In genomic region chr12:70365648-70366518, GRCh38 we compare ENCODE assay signal across 8 cellular contexts. TPM values are rescaled to one million over a fixed set of nuclear protein-coding genes. Genes with fewer than 3 reads are reported as not detected.
DNase-seq lines count a peak whose midpoint lies in the region; ATAC-seq and TF ChIP-seq lines count a peak whose summit lies in the region.

KCNMB4 (plus strand) TSS chr12:70366290; CDS start chr12:70366735, 445 bp downstream.

- H3K36me3 ChIP-seq in Panc1 (ENCODE audit: control insufficient read depth, insufficient read depth, low read length) (no peaks in the 10 kb centered on the region; the same call in 1 of the 2 replicates), neural progenitor cell (no peaks in the 10 kb centered on the region)

- H3K36me3 Mint-ChIP-seq in activated T-helper 1 cell treated with anti-CD3 and anti-CD28 coated beads, Interleukin-12 subunit alpha, Interleukin-12 subunit beta, Interleukin-2, Interleukin-4 antibody, amounts not matched to agents 30 ng/mL and 10 ng/mL and 1 ng/mL, durations not matched to agents 14 hours and 24 hours and 36 hours (ENCODE audit: low read depth): no peaks in the 10 kb centered on the region
- H3K36me3 Mint-ChIP-seq in neural progenitor cell: peaks cover 3% of the 10 kb centered on the region

- peaks cover 8% of the 10 kb centered on the region for H3F3A ChIP-seq in neural progenitor cell (ENCODE audit: low read depth)

- H3K4me1 ChIP-seq in Panc1 (ENCODE audit: control insufficient read depth, insufficient read depth, low read length) (no peaks in the 10 kb centered on the region), neural progenitor cell (peaks cover 26% of the 10 kb centered on the region)

- H3K27me3 Mint-ChIP-seq in activated T-helper 1 cell treated with anti-CD3 and anti-CD28 coated beads, Interleukin-12 subunit alpha, Interleukin-12 subunit beta, Interleukin-2, Interleukin-4 antibody, amounts not matched to agents 30 ng/mL and 10 ng/mL and 1 ng/mL, durations not matched to agents 14 hours and 24 hours and 36 hours (ENCODE audit: insufficient read depth): peaks cover 44% of the 10 kb centered on the region
- peaks cover 10% of the 10 kb centered on the region for H3K27me3 Mint-ChIP-seq in neural progenitor cell (ENCODE audit: insufficient read depth, low read depth)

- CTCF ChIA-PET in Panc1 (lab: Charles Lee): no interaction called here

- H3K9ac ChIP-seq in neural progenitor cell: no peak within 1 kb of the TSS

- H3K27ac ChIP-seq in Panc1 (ENCODE audit: low read length) (no peak within 1 kb of the TSS), neural progenitor cell (no peak within 1 kb of the TSS)

- no peak; the same call in 1 of the 2 replicates for TF ChIP-seq CTCF in Panc1 (IDR thresholded peaks at IDR 0.05)
- TF ChIP-seq CTCF in fibroblast of the aortic adventitia (IDR thresholded peaks at IDR 0.05; ENCODE audit: insufficient read depth, low read length): no peak
- no peak for TF ChIP-seq CTCF in neural progenitor cell (IDR thresholded peaks at IDR 0.05)

- peak within 1 kb of the TSS; percentile 63 for H3K27ac Mint-ChIP-seq in activated T-helper 1 cell treated with anti-CD3 and anti-CD28 coated beads, Interleukin-12 subunit alpha, Interleukin-12 subunit beta, Interleukin-2, Interleukin-4 antibody, amounts not matched to agents 30 ng/mL and 10 ng/mL and 1 ng/mL, durations not matched to agents 14 hours and 24 hours and 36 hours
- H3K27ac Mint-ChIP-seq in neural progenitor cell: no peak within 1 kb of the TSS

- POLR2A ChIA-PET in Panc1 (lab: Charles Lee): no interaction called here

- H3K4me3 ChIP-seq in Panc1 (ENCODE audit: low read depth in 2 of 2, low read length in 2 of 2) (peak within 1 kb of the TSS; percentile 55 to 67), fibroblast of the aortic adventitia (ENCODE audit: low read depth, low read length) (peak within 1 kb of the TSS; percentile 67), neural progenitor cell (peak within 1 kb of the TSS; percentile 82)

- peaks cover 37% of the 10 kb centered on the region for H3K27me3 ChIP-seq in Panc1 (ENCODE audit: control insufficient read depth, insufficient read depth, low read length)
- peaks cover 44% of the 10 kb centered on the region for H3K27me3 ChIP-seq in neural progenitor cell

- peaks cover 20% of the 10 kb centered on the region for H3K4me1 Mint-ChIP-seq in activated T-helper 1 cell treated with anti-CD3 and anti-CD28 coated beads, Interleukin-12 subunit alpha, Interleukin-12 subunit beta, Interleukin-2, Interleukin-4 antibody, amounts not matched to agents 30 ng/mL and 10 ng/mL and 1 ng/mL, durations not matched to agents 14 hours and 24 hours and 36 hours (ENCODE audit: low read depth)
- H3K4me1 Mint-ChIP-seq in neural progenitor cell: peaks cover 17% of the 10 kb centered on the region

- peak within 1 kb of the TSS; percentile 97 for H3K4me2 ChIP-seq in neural progenitor cell

- peaks cover 10% of the 10 kb centered on the region for H3K79me2 ChIP-seq in neural progenitor cell (ENCODE audit: low read depth)

- peak within 1 kb of the TSS; percentile 87 for H3K4me3 Mint-ChIP-seq in activated T-helper 1 cell treated with anti-CD3 and anti-CD28 coated beads, Interleukin-12 subunit alpha, Interleukin-12 subunit beta, Interleukin-2, Interleukin-4 antibody, amounts not matched to agents 30 ng/mL and 10 ng/mL and 1 ng/mL, durations not matched to agents 14 hours and 24 hours and 36 hours
- H3K4me3 Mint-ChIP-seq in neural progenitor cell: peak within 1 kb of the TSS; percentile 95

- H3K9me3 Mint-ChIP-seq in activated T-helper 1 cell treated with anti-CD3 and anti-CD28 coated beads, Interleukin-12 subunit alpha, Interleukin-12 subunit beta, Interleukin-2, Interleukin-4 antibody, amounts not matched to agents 30 ng/mL and 10 ng/mL and 1 ng/mL, durations not matched to agents 14 hours and 24 hours and 36 hours: no peaks in the 10 kb centered on the region
- H3K9me3 Mint-ChIP-seq in neural progenitor cell: no peaks in the 10 kb centered on the region

- intact Hi-C loops in Panc1 (cut with micrococcal nuclease; ENCODE audit: unreplicated experiment): loop anchor here (5.0 kb wide), 1 partner anchor 211 kb away; no protein-coding TSS in a partner anchor
- intact Hi-C loops in activated T-helper 1 cell treated with anti-CD3 and anti-CD28 coated beads, Interleukin-12 subunit alpha, Interleukin-12 subunit beta, Interleukin-2, Interleukin-4 antibody, amounts not matched to agents 30 ng/mL and 10 ng/mL and 1 ng/mL, durations not matched to agents 14 hours and 24 hours and 36 hours (cut with micrococcal nuclease): loop anchor here (1.0 to 10.0 kb wide), 5 partner anchors 122 to 1476 kb away; partner anchors contain the start of genes FRS2 and TMEM19

- in situ Hi-C loops in Panc1 (cut with HindIII; ENCODE audit: low pct_unique_long_range_greater_than_20kb, low sequenced_read_pairs): no loop called here

- H4K20me1 ChIP-seq in neural progenitor cell (ENCODE audit: low read depth): peaks cover 15% of the 10 kb centered on the region

- no TSS peak for BruUV-seq in Panc1 (replicated peaks; lab: Mats Ljungman, UMichigan)

- DNase-seq in CMK (ENCODE audit: low read depth) (peak; percentile 45), HS-5 (ENCODE audit: low read depth) (peak; percentile 19), Panc1 (ENCODE audit: low read depth, low spot score) (no peak), fibroblast of the aortic adventitia (ENCODE audit: low read depth) (peak; percentile 9), neural progenitor cell (ENCODE audit: low spot score) (peak; percentile 95), superior temporal gyrus (ENCODE audit: extremely low spot score) (peak; percentile 67)
- peak; percentile 71 for DNase-seq in activated T-helper 1 cell treated with anti-CD3 and anti-CD28 coated beads, Interleukin-12 subunit alpha, Interleukin-12 subunit beta, Interleukin-2, Interleukin-4 antibody, amounts not matched to agents 30 ng/mL and 10 ng/mL and 1 ng/mL, durations not matched to agents 14 hours and 24 hours and 36 hours (ENCODE audit: low spot score)

- H3K9me3 ChIP-seq in Panc1 (ENCODE audit: control insufficient read depth, insufficient read depth, low read depth, low read length) (no peaks in the 10 kb centered on the region), neural progenitor cell (ENCODE audit: low read depth) (no peaks in the 10 kb centered on the region)

- ATAC-seq in GM21381 (IDR thresholded peaks at IDR 0.05; ENCODE audit: unreplicated experiment) (peak; percentile 81), Panc1 (peak; percentile 89)

- peak within 1 kb of the TSS; percentile 60 for H2AFZ ChIP-seq in neural progenitor cell (replicated peaks)

RNA-seq across cellular contexts. Expression of gene KCNMB4, which starts in this region (rescaled TPM):
- total RNA-seq in Panc1 (2021; ENCODE audit: unreplicated experiment) (0.13 TPM), fibroblast of the aortic adventitia (ENCODE audit: low replicate concordance) (2.0 TPM in 2 replicates), neural progenitor cell (ENCODE audit: low replicate concordance) (5.7 and 8.5 TPM in 2 replicates)
- not detected for polyA plus RNA-seq in Panc1 (2012; ENCODE audit: insufficient read length)
- 0.17 and 0.80 TPM in 2 replicates for total RNA-seq in activated T-helper 1 cell treated with anti-CD3 and anti-CD28 coated beads, Interleukin-12 subunit alpha, Interleukin-12 subunit beta, Interleukin-2, Interleukin-4 antibody, amounts not matched to agents 30 ng/mL and 10 ng/mL and 1 ng/mL, durations not matched to agents 14 hours and 24 hours and 36 hours

Comparison
In these comparisons a context has a peak if more than half of its experiments do, and no peak if none do; other contexts are left out.
1. Peak in ATAC-seq and H3K4me3 ChIP-seq in Panc1; RNA of the gene not detected or under 1 TPM.
2. Peak in DNase-seq in activated T-helper 1 cell treated with anti-CD3 and anti-CD28 coated beads, Interleukin-12 subunit alpha, Interleukin-12 subunit beta, Interleukin-2, Interleukin-4 antibody, amounts not matched to agents 30 ng/mL and 10 ng/mL and 1 ng/mL, durations not matched to agents 14 hours and 24 hours and 36 hours; RNA of the gene not detected or under 1 TPM.